20 cellular contexts compared by ENCODE assay signal in the genomic region with DNA sequence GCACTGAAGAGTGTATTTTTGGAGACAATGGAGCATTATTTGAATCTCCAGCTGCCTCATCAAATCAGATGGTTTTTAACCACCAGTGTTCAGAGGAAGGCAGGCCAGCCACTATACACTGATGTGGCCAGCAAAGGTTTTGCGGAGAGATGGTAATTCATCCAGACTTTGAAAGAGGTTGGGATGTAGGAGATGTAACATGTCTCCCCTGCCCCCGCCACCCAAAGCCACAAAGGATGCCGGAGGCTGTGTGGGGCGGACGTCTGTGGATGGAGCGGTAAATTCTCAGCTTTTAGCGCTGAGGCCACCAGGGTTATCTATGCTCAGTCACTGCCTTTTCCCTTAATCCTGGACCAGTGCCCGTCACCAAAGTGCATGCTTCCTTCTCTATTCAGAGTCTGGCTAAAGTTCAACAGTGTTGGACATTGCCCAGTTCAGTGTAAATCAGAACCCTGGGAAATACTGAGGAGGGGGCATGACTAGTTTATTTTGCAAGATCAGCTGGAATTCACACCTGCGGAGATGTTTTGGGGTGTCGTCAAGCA. TPM values are rescaled to one million over a fixed set of nuclear protein-coding genes. Genes with fewer than 3 reads are reported as not detected.
DNase-seq lines count a peak whose midpoint lies in the region; ATAC-seq and TF ChIP-seq lines count a peak whose summit lies in the region.
"Had no signal": no experiment of that assay in that cellular context is flagged by ENCODE, and none has a peak within 500 bp of the region (broad histone marks: within the 10 kb centered on the region; RNA-seq: fewer than 3 reads in every experiment).

No MANE protein-coding gene starts in this region.

- peaks cover 22% of the 10 kb centered on the region for H3K4me1 Mint-ChIP-seq in nephron

- H3K4me3 ChIP-seq in RWPE2 (ENCODE audit: severe bottlenecking) = no peak overlapping the region
- no peak overlapping the region for H3K4me3 ChIP-seq in effector memory CD4-positive, alpha-beta T cell (ENCODE audit: insufficient read depth, low read depth, low read length, poor library complexity, severe bottlenecking)
- H3K4me3 ChIP-seq: esophagus squamous epithelium, lower lobe of right lung, Peyer's patch had no signal

- ATAC-seq in RWPE2 (ENCODE audit: low read depth) = no peak
- ATAC-seq in GM18909 (IDR thresholded peaks at IDR 0.05; ENCODE audit: poor library complexity, unreplicated experiment) = no peak
- no peak for ATAC-seq in left cardiac atrium
- ATAC-seq: lower lobe of right lung, T-helper 17 cell had no signal

- peaks cover 13% of the 10 kb centered on the region for H3K4me1 ChIP-seq in RWPE2 (ENCODE audit: insufficient read depth, poor library complexity, severe bottlenecking)
- peaks cover 14% of the 10 kb centered on the region for H3K4me1 ChIP-seq in effector memory CD4-positive, alpha-beta T cell (ENCODE audit: control insufficient read depth, insufficient read depth, low read length, poor library complexity, severe bottlenecking)

- H3K36me3 Mint-ChIP-seq in nephron (ENCODE audit: low read depth) = peaks cover 19% of the 10 kb centered on the region

- H3K27ac Mint-ChIP-seq in nephron = peak overlapping the region; percentile 17 to 75 (median 63)
- H3K27ac Mint-ChIP-seq: nephron progenitor cell, T-helper 17 cell, type B pancreatic cell had no signal

- peaks cover 23% of the 10 kb centered on the region for H3K27me3 Mint-ChIP-seq in nephron (ENCODE audit: low read depth)
- H3K27me3 Mint-ChIP-seq: activated naive CD8-positive, alpha-beta T cell; T-helper 17 cell; type B pancreatic cell had no signal

- intact Hi-C loops in left cardiac atrium (cut with DNase I) = no loop called here

- H3K4me3 Mint-ChIP-seq in nephron = peak overlapping the region; percentile 16 to 69 (median 19)
- H3K4me3 Mint-ChIP-seq: activated naive CD8-positive, alpha-beta T cell; nephron progenitor cell; T-helper 17 cell; type B pancreatic cell had no signal

- no peaks in the 10 kb centered on the region for H3K9me3 ChIP-seq in RWPE2 (ENCODE audit: severe bottlenecking)
- H3K9me3 ChIP-seq in effector memory CD4-positive, alpha-beta T cell (ENCODE audit: control insufficient read depth, low read length) = no peaks in the 10 kb centered on the region
- H3K9me3 ChIP-seq: esophagus squamous epithelium, lower lobe of right lung, Peyer's patch had no signal

- H3K9me3 Mint-ChIP-seq in nephron = no peaks in the 10 kb centered on the region
- H3K9me3 Mint-ChIP-seq: nephron progenitor cell, type B pancreatic cell had no signal

- peaks cover 15% of the 10 kb centered on the region for H3K36me3 ChIP-seq in RWPE2 (ENCODE audit: low read depth)
- peaks cover 41% of the 10 kb centered on the region for H3K36me3 ChIP-seq in effector memory CD4-positive, alpha-beta T cell (ENCODE audit: control insufficient read depth, insufficient read depth, low read length)

- TF ChIP-seq CTCF in RWPE2 (IDR thresholded peaks at IDR 0.05; ENCODE audit: poor library complexity, severe bottlenecking) (no peak), nephron (IDR thresholded peaks at IDR 0.05; ENCODE audit: unreplicated experiment in 3 of 3) (no peak)

- no peaks in the 10 kb centered on the region for H3K27me3 ChIP-seq in RWPE2 (ENCODE audit: insufficient read depth, poor library complexity, severe bottlenecking)
- no peaks in the 10 kb centered on the region for H3K27me3 ChIP-seq in effector memory CD4-positive, alpha-beta T cell (replicated peaks; ENCODE audit: control insufficient read depth, insufficient read depth, low read length, poor library complexity, severe bottlenecking)
- H3K27me3 ChIP-seq: esophagus squamous epithelium, Peyer's patch had no signal

- peak; percentile 70 for DNase-seq in COLO829 (ENCODE audit: low spot score)
- DNase-seq in RWPE2 (ENCODE audit: low spot score) = peak; percentile 30
- DNase-seq in dermis microvascular lymphatic vessel endothelial cell (ENCODE audit: low read depth in 2 of 2) = peak; percentile 73 to 80
- no peak for DNase-seq in SIG-M5 treated with dmso at 0.1 percent for 504 hours (lab: John Stamatoyannopoulos, UW; ENCODE audit: unreplicated experiment)
- no peak for DNase-seq in left cardiac atrium
- DNase-seq in effector memory CD4-positive, alpha-beta T cell = no peak
- DNase-seq: activated CD4-positive, alpha-beta T cell treated with anti-CD3 and anti-CD28 coated beads for 4 hours; DMS 273 treated with DMSO at 0.1 percent for 48 hours; esophagus squamous epithelium; lower lobe of right lung; NCI-H1930; NCI-H526; nephron progenitor cell; stimulated activated CD4-positive, alpha-beta T cell treated with anti-CD3 and anti-CD28 coated beads, Interleukin-4, amount 100 ng/mL, for 4 hours; T-helper 17 cell had no signal

- H3K27ac ChIP-seq in RWPE2 (ENCODE audit: poor library complexity, severe bottlenecking) = no peak overlapping the region
- H3K27ac ChIP-seq in effector memory CD4-positive, alpha-beta T cell (ENCODE audit: insufficient read depth, low read length, poor library complexity, severe bottlenecking) = no peak overlapping the region
- H3K27ac ChIP-seq: esophagus squamous epithelium, lower lobe of right lung had no signal

RNA-seq across cellular contexts. Expression of a gene that starts 3.7 kb away (rescaled TPM):
- total RNA-seq in dermis microvascular lymphatic vessel endothelial cell = 43.5 and 46.4 TPM in 2 replicates
- total RNA-seq in left cardiac atrium = 10 to 100 TPM; 36.5 to 48.0 TPM

RNA-seq across cellular contexts. Expression of a gene that starts 11.0 kb away (rescaled TPM):
- 28.9 and 38.9 TPM in 2 replicates for total RNA-seq in dermis microvascular lymphatic vessel endothelial cell
- 10 to 100 TPM; 13.4 to 14.7 TPM for total RNA-seq in left cardiac atrium

RNA-seq across cellular contexts. Expression of a gene that starts 11.4 kb away (rescaled TPM):
- 29.2 and 30.0 TPM in 2 replicates for total RNA-seq in dermis microvascular lymphatic vessel endothelial cell
- total RNA-seq in left cardiac atrium = 10 to 100 TPM; 65.1 to 87.0 TPM

RNA-seq across cellular contexts. Expression of a gene that starts 26.0 kb away (rescaled TPM):
- 1.3 and 2.0 TPM in 2 replicates for total RNA-seq in dermis microvascular lymphatic vessel endothelial cell
- 1 to 10 TPM; 2.7 to 4.3 TPM for total RNA-seq in left cardiac atrium

RNA-seq across cellular contexts. Expression of a gene that starts 32.2 kb away (rescaled TPM):
- total RNA-seq in dermis microvascular lymphatic vessel endothelial cell = 1.2 and 4.3 TPM in 2 replicates
- 10 to 100 TPM in 1 of 2 donors, 1 to 10 TPM in 1; 8.5 to 30.9 TPM for total RNA-seq in left cardiac atrium

Comparison
In these comparisons a context has a peak if more than half of its experiments do, and no peak if none do; other contexts are left out.
1. DNase-seq: peak in COLO829 (single experiment), RWPE2 (single experiment) and dermis microvascular lymphatic vessel endothelial cell (2 of 2); none in SIG-M5 treated with dmso at 0.1 percent for 504 hours (single experiment), left cardiac atrium (single experiment) and effector memory CD4-positive, alpha-beta T cell (0 of 3).